ENCODE assay signal across 1 cellular context in the genomic region with DNA sequence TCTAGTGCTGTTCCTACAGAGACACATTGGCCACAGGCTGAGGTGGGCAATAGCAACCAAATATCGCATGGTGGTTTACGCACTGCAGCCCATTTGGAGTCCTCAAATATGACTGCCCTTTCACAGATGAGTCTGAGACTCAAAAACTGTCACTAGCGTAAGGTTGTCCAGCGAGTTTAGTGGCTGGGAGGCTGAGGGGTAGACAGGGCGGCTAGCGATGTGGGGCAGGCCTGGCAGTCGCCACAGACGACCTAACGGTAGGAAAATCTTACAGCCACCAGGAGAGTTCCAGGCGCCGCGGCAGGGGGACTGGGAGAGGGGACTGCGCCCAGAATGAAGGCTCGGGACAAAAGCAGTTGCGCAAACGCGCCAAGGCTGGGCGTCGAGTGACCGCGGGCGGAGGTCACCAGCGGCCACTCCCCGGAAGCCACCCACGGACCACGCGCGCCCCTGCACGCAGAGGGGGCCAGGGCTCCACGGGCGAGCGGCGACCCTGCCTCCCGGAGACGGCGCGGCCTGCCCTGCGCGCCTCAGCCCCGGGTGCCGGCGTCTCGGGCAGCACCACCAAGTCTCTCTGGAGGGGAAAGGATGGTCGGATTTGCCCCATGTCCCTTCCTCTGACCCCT.
TF ChIP-seq lines count a peak whose summit lies in the region.

No MANE protein-coding gene starts in this region.

TF ChIP-seq in K562, 482 proteins besides CTCF, POLR2A, EP300 and RAD21 (continued from another document and continues in another):
- TF ChIP-seq, protein P1, sequence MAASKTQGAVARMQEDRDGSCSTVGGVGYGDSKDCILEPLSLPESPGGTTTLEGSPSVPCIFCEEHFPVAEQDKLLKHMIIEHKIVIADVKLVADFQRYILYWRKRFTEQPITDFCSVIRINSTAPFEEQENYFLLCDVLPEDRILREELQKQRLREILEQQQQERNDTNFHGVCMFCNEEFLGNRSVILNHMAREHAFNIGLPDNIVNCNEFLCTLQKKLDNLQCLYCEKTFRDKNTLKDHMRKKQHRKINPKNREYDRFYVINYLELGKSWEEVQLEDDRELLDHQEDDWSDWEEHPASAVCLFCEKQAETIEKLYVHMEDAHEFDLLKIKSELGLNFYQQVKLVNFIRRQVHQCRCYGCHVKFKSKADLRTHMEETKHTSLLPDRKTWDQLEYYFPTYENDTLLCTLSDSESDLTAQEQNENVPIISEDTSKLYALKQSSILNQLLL (CRISPR knock-in tag; IDR thresholded peaks at IDR 0.05; ENCODE audit: borderline replicate concordance), result no peak
- TF ChIP-seq ZEB2 (IDR thresholded peaks at IDR 0.05), result no peak
- TF ChIP-seq, protein P2, sequence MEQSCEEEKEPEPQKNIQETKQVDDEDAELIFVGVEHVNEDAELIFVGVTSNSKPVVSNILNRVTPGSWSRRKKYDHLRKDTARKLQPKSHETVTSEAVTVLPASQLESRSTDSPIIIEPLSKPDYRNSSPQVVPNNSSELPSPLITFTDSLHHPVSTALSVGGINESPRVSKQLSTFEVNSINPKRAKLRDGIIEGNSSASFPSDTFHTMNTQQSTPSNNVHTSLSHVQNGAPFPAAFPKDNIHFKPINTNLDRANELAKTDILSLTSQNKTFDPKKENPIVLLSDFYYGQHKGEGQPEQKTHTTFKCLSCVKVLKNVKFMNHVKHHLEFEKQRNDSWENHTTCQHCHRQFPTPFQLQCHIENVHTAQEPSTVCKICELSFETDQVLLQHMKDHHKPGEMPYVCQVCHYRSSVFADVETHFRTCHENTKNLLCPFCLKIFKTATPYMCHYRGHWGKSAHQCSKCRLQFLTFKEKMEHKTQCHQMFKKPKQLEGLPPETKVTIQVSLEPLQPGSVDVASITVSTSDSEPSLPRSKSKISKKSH (CRISPR knock-in tag; IDR thresholded peaks at IDR 0.05), result no peak
- TF ChIP-seq, protein P3, sequence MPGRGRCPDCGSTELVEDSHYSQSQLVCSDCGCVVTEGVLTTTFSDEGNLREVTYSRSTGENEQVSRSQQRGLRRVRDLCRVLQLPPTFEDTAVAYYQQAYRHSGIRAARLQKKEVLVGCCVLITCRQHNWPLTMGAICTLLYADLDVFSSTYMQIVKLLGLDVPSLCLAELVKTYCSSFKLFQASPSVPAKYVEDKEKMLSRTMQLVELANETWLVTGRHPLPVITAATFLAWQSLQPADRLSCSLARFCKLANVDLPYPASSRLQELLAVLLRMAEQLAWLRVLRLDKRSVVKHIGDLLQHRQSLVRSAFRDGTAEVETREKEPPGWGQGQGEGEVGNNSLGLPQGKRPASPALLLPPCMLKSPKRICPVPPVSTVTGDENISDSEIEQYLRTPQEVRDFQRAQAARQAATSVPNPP (IDR thresholded peaks at IDR 0.05; ENCODE audit: borderline replicate concordance, insufficient read depth, insufficient read length), result no peak
- no peak; the same call in 1 of the 2 replicates for TF ChIP-seq NR2C2 (CRISPR knock-in tag; IDR thresholded peaks at IDR 0.05)
- TF ChIP-seq NR2C2 (tag; IDR thresholded peaks at IDR 0.05), result no peak
- TF ChIP-seq SMARCA4 (IDR thresholded peaks at IDR 0.05), result 0 out of 2 replicates have a peak, but pooled peaks have one; percentile 42
- no peak for TF ChIP-seq EHMT2 (IDR thresholded peaks at IDR 0.05)
- TF ChIP-seq POLR2B (IDR thresholded peaks at IDR 0.05; ENCODE audit: low read depth, partially characterized antibody), result no peak
- no peak; the same call in 1 of the 2 replicates for TF ChIP-seq TEAD4 (IDR thresholded peaks at IDR 0.05; ENCODE audit: low read length)
- TF ChIP-seq TEAD4 (CRISPR knock-in tag; IDR thresholded peaks at IDR 0.05; ENCODE audit: borderline replicate concordance), result no peak
- TF ChIP-seq SP2 (IDR thresholded peaks at IDR 0.05; ENCODE audit: extremely low read depth, low read depth, low read length, poor library complexity, severe bottlenecking), result no peak
- TF ChIP-seq HNRNPK (IDR thresholded peaks at IDR 0.05; ENCODE audit: low read depth, low read length, poor library complexity, severe bottlenecking), result no peak
- TF ChIP-seq BRD9 (IDR thresholded peaks at IDR 0.05; ENCODE audit: low read depth, partially characterized antibody), result no peak
- 0 out of 2 replicates have a peak, but pooled peaks have one; percentile 13 for TF ChIP-seq PHTF2 (CRISPR knock-in tag; IDR thresholded peaks at IDR 0.05)
- no peak for TF ChIP-seq TFAM (CRISPR knock-in tag; conservative IDR thresholded peaks at IDR 0.05)
- TF ChIP-seq, protein P4, sequence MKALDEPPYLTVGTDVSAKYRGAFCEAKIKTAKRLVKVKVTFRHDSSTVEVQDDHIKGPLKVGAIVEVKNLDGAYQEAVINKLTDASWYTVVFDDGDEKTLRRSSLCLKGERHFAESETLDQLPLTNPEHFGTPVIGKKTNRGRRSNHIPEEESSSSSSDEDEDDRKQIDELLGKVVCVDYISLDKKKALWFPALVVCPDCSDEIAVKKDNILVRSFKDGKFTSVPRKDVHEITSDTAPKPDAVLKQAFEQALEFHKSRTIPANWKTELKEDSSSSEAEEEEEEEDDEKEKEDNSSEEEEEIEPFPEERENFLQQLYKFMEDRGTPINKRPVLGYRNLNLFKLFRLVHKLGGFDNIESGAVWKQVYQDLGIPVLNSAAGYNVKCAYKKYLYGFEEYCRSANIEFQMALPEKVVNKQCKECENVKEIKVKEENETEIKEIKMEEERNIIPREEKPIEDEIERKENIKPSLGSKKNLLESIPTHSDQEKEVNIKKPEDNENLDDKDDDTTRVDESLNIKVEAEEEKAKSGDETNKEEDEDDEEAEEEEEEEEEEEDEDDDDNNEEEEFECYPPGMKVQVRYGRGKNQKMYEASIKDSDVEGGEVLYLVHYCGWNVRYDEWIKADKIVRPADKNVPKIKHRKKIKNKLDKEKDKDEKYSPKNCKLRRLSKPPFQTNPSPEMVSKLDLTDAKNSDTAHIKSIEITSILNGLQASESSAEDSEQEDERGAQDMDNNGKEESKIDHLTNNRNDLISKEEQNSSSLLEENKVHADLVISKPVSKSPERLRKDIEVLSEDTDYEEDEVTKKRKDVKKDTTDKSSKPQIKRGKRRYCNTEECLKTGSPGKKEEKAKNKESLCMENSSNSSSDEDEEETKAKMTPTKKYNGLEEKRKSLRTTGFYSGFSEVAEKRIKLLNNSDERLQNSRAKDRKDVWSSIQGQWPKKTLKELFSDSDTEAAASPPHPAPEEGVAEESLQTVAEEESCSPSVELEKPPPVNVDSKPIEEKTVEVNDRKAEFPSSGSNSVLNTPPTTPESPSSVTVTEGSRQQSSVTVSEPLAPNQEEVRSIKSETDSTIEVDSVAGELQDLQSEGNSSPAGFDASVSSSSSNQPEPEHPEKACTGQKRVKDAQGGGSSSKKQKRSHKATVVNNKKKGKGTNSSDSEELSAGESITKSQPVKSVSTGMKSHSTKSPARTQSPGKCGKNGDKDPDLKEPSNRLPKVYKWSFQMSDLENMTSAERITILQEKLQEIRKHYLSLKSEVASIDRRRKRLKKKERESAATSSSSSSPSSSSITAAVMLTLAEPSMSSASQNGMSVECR (CRISPR knock-in tag; IDR thresholded peaks at IDR 0.05), result no peak
- TF ChIP-seq, protein P5, sequence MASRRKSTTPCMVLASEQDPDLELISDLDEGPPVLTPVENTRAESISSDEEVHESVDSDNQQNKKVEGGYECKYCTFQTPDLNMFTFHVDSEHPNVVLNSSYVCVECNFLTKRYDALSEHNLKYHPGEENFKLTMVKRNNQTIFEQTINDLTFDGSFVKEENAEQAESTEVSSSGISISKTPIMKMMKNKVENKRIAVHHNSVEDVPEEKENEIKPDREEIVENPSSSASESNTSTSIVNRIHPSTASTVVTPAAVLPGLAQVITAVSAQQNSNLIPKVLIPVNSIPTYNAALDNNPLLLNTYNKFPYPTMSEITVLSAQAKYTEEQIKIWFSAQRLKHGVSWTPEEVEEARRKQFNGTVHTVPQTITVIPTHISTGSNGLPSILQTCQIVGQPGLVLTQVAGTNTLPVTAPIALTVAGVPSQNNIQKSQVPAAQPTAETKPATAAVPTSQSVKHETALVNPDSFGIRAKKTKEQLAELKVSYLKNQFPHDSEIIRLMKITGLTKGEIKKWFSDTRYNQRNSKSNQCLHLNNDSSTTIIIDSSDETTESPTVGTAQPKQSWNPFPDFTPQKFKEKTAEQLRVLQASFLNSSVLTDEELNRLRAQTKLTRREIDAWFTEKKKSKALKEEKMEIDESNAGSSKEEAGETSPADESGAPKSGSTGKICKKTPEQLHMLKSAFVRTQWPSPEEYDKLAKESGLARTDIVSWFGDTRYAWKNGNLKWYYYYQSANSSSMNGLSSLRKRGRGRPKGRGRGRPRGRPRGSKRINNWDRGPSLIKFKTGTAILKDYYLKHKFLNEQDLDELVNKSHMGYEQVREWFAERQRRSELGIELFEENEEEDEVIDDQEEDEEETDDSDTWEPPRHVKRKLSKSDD (conservative IDR thresholded peaks at IDR 0.05; ENCODE audit: low read length), result no peak
- no peak for TF ChIP-seq RBBP5 (IDR thresholded peaks at IDR 0.05; ENCODE audit: borderline replicate concordance, insufficient read depth, low read length, poor library complexity, severe bottlenecking)
- no peak for TF ChIP-seq PPARD (CRISPR knock-in tag; IDR thresholded peaks at IDR 0.05)
- no peak for TF ChIP-seq IRF2 (CRISPR knock-in tag; IDR thresholded peaks at IDR 0.05)
- no peak for TF ChIP-seq NBN (IDR thresholded peaks at IDR 0.05; ENCODE audit: low read depth)
- TF ChIP-seq, protein P6, sequence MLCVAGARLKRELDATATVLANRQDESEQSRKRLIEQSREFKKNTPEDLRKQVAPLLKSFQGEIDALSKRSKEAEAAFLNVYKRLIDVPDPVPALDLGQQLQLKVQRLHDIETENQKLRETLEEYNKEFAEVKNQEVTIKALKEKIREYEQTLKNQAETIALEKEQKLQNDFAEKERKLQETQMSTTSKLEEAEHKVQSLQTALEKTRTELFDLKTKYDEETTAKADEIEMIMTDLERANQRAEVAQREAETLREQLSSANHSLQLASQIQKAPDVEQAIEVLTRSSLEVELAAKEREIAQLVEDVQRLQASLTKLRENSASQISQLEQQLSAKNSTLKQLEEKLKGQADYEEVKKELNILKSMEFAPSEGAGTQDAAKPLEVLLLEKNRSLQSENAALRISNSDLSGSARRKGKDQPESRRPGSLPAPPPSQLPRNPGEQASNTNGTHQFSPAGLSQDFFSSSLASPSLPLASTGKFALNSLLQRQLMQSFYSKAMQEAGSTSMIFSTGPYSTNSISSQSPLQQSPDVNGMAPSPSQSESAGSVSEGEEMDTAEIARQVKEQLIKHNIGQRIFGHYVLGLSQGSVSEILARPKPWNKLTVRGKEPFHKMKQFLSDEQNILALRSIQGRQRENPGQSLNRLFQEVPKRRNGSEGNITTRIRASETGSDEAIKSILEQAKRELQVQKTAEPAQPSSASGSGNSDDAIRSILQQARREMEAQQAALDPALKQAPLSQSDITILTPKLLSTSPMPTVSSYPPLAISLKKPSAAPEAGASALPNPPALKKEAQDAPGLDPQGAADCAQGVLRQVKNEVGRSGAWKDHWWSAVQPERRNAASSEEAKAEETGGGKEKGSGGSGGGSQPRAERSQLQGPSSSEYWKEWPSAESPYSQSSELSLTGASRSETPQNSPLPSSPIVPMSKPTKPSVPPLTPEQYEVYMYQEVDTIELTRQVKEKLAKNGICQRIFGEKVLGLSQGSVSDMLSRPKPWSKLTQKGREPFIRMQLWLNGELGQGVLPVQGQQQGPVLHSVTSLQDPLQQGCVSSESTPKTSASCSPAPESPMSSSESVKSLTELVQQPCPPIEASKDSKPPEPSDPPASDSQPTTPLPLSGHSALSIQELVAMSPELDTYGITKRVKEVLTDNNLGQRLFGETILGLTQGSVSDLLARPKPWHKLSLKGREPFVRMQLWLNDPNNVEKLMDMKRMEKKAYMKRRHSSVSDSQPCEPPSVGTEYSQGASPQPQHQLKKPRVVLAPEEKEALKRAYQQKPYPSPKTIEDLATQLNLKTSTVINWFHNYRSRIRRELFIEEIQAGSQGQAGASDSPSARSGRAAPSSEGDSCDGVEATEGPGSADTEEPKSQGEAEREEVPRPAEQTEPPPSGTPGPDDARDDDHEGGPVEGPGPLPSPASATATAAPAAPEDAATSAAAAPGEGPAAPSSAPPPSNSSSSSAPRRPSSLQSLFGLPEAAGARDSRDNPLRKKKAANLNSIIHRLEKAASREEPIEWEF (CRISPR knock-in tag; IDR thresholded peaks at IDR 0.05), result no peak
- TF ChIP-seq ZNF184 (CRISPR knock-in tag; IDR thresholded peaks at IDR 0.05), result no peak
- TF ChIP-seq ZNF316 (IDR thresholded peaks at IDR 0.05), result no peak
- TF ChIP-seq HNRNPLL (IDR thresholded peaks at IDR 0.05; ENCODE audit: low read depth, low read length, poor library complexity, severe bottlenecking), result no peak
- no peak for TF ChIP-seq BMI1 (IDR thresholded peaks at IDR 0.05; ENCODE audit: low read length)
- no peak for TF ChIP-seq RBM34 (IDR thresholded peaks at IDR 0.05; ENCODE audit: borderline replicate concordance, insufficient read depth, low read length)
- no peak for TF ChIP-seq RNF2 (IDR thresholded peaks at IDR 0.05)
- TF ChIP-seq NRF1 (conservative IDR thresholded peaks at IDR 0.05 in 1 of 2, IDR thresholded peaks at IDR 0.05 in 1 of 2), result no peak
- TF ChIP-seq FOXM1 (IDR thresholded peaks at IDR 0.05; ENCODE audit: low read depth), result no peak
- peak; percentile 41; the same call in 1 of the 2 replicates for TF ChIP-seq FOXM1 (CRISPR knock-in tag; IDR thresholded peaks at IDR 0.05; ENCODE audit: low read depth)
- TF ChIP-seq, protein P7, sequence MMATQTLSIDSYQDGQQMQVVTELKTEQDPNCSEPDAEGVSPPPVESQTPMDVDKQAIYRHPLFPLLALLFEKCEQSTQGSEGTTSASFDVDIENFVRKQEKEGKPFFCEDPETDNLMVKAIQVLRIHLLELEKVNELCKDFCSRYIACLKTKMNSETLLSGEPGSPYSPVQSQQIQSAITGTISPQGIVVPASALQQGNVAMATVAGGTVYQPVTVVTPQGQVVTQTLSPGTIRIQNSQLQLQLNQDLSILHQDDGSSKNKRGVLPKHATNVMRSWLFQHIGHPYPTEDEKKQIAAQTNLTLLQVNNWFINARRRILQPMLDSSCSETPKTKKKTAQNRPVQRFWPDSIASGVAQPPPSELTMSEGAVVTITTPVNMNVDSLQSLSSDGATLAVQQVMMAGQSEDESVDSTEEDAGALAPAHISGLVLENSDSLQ (IDR thresholded peaks at IDR 0.05), result no peak
- TF ChIP-seq MTA2 (IDR thresholded peaks at IDR 0.05; ENCODE audit: low read depth), result no peak
- TF ChIP-seq CBX3 (IDR thresholded peaks at IDR 0.05; ENCODE audit: borderline replicate concordance in 1 of 2, low read length in 2 of 2), result no peak
- TF ChIP-seq NUFIP1 (IDR thresholded peaks at IDR 0.05; ENCODE audit: partially characterized antibody), result no peak
- TF ChIP-seq, protein P8, sequence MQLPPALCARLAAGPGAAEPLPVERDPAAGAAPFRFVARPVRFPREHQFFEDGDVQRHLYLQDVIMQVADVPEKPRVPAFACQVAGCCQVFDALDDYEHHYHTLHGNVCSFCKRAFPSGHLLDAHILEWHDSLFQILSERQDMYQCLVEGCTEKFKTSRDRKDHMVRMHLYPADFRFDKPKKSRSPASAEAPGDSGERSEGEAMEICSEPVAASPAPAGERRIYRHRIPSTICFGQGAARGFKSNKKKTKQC (CRISPR knock-in tag; IDR thresholded peaks at IDR 0.05), result 0 out of 2 replicates have a peak, but pooled peaks have one; percentile 2
- TF ChIP-seq, protein P9, sequence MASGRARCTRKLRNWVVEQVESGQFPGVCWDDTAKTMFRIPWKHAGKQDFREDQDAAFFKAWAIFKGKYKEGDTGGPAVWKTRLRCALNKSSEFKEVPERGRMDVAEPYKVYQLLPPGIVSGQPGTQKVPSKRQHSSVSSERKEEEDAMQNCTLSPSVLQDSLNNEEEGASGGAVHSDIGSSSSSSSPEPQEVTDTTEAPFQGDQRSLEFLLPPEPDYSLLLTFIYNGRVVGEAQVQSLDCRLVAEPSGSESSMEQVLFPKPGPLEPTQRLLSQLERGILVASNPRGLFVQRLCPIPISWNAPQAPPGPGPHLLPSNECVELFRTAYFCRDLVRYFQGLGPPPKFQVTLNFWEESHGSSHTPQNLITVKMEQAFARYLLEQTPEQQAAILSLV (tag; IDR thresholded peaks at IDR 0.05), result 0 out of 2 replicates have a peak, but pooled peaks have one; percentile 10
- no peak for TF ChIP-seq TCF7L2 (IDR thresholded peaks at IDR 0.05; ENCODE audit: low read depth, low read length)
- TF ChIP-seq HDAC8 (tag; IDR thresholded peaks at IDR 0.05), result no peak
- peak; percentile 69 for TF ChIP-seq GABPA (tag; conservative IDR thresholded peaks at IDR 0.05; ENCODE audit: low read depth)
